In genomic region chr1:104295516-104295915, GRCh38 we compare ENCODE assay signal across 1 cellular context.
TF ChIP-seq lines count a peak whose summit lies in the region.

No MANE protein-coding gene starts in this region.

TF ChIP-seq in GM23338, 12 proteins besides CTCF, POLR2A, EP300 and RAD21 (continued from another document):
- no peak for TF ChIP-seq ZNF462 (CRISPR knock-in tag; IDR thresholded peaks at IDR 0.05)
- no peak for TF ChIP-seq ZNF114 (CRISPR knock-in tag; IDR thresholded peaks at IDR 0.05)
- TF ChIP-seq POLR2AphosphoS5 (IDR thresholded peaks at IDR 0.05; ENCODE audit: low read depth) = no peak
- TF ChIP-seq CREB1 (CRISPR knock-in tag; IDR thresholded peaks at IDR 0.05; ENCODE audit: low read depth) = no peak
- TF ChIP-seq EZH2phosphoT487 (IDR thresholded peaks at IDR 0.05; ENCODE audit: unreplicated experiment) = no peak
- TF ChIP-seq JUNB (IDR thresholded peaks at IDR 0.05; ENCODE audit: unreplicated experiment) = no peak
- TF ChIP-seq, protein P1, sequence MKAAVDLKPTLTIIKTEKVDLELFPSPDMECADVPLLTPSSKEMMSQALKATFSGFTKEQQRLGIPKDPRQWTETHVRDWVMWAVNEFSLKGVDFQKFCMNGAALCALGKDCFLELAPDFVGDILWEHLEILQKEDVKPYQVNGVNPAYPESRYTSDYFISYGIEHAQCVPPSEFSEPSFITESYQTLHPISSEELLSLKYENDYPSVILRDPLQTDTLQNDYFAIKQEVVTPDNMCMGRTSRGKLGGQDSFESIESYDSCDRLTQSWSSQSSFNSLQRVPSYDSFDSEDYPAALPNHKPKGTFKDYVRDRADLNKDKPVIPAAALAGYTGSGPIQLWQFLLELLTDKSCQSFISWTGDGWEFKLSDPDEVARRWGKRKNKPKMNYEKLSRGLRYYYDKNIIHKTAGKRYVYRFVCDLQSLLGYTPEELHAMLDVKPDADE (IDR thresholded peaks at IDR 0.05) = no peak
